Comparison of ENCODE assay signal across 7 cellular contexts in genomic region chr1:15758953-15759661, GRCh38. TPM values are rescaled to one million over a fixed set of nuclear protein-coding genes. Genes with fewer than 3 reads are reported as not detected.
A peak's percentile ranks its signal among the peaks of the same experiment; 100 is the strongest.
DNase-seq lines count a peak whose midpoint lies in the region; TF ChIP-seq lines count a peak whose summit lies in the region.

No MANE protein-coding gene starts in this region.

- no peaks in the 10 kb centered on the region for H4K20me1 ChIP-seq in MM.1S (ENCODE audit: insufficient read depth, low read length)

- no peak for TF ChIP-seq POLR2A in breast epithelium (IDR thresholded peaks at IDR 0.05)

- DNase-seq in breast epithelium (ENCODE audit: low spot score in 2 of 2): no peak
- DNase-seq in kidney epithelial cell (ENCODE audit: low read depth): no peak
- no peak for DNase-seq in NCI-H1105 treated with DMSO at 0.1 percent for 48 hours (lab: John Stamatoyannopoulos, UW)
- no peak for DNase-seq in HT-29 (ENCODE audit: low spot score)
- DNase-seq in MM.1S: no peak

- no peaks in the 10 kb centered on the region for H3K9me2 ChIP-seq in MM.1S (replicated peaks; ENCODE audit: insufficient read depth, low read length)

- TF ChIP-seq CTCF in breast epithelium (IDR thresholded peaks at IDR 0.05) (no peak), kidney epithelial cell (IDR thresholded peaks at IDR 0.05; ENCODE audit: insufficient read depth, low read length, poor library complexity, severe bottlenecking) (no peak), MM.1S (IDR thresholded peaks at IDR 0.05; ENCODE audit: low read length) (no peak)

- no peak overlapping the region for H3K4me2 ChIP-seq in MM.1S (ENCODE audit: low read depth, low read length)

- H2AFZ ChIP-seq in MM.1S (ENCODE audit: low read length): no peak overlapping the region

- intact Hi-C loops in breast epithelium (cut with DNase I; ENCODE audit: low total_unique reads): no loop called here

- H3K4me1 ChIP-seq in breast epithelium (peaks cover 5 to 22% of the 10 kb centered on the region in 2 donors), subcutaneous abdominal adipose tissue (ENCODE audit: control insufficient read depth in 5 of 5, insufficient read depth in 5 of 5, low read length in 5 of 5) (peaks cover 6 to 45% (median 29%) of the 10 kb centered on the region in 5 donors), MM.1S (ENCODE audit: low read length) (no peaks in the 10 kb centered on the region)

- no peaks in the 10 kb centered on the region for H3K27me3 ChIP-seq in breast epithelium
- H3K27me3 ChIP-seq in kidney epithelial cell (ENCODE audit: control insufficient read depth, insufficient read depth, low read length): no peaks in the 10 kb centered on the region
- peaks cover 0 to 16% (median 8%) of the 10 kb centered on the region in 5 donors for H3K27me3 ChIP-seq in subcutaneous abdominal adipose tissue (ENCODE audit: control insufficient read depth in 5 of 5, insufficient read depth in 4 of 5, low read length in 5 of 5)
- peaks cover 61% of the 10 kb centered on the region for H3K27me3 ChIP-seq in MM.1S (replicated peaks; ENCODE audit: insufficient read depth, low read length)

- peak overlapping the region; percentile 80 to 93 for H3K27ac ChIP-seq in breast epithelium
- no peak overlapping the region for H3K27ac ChIP-seq in subcutaneous abdominal adipose tissue (ENCODE audit: low read depth, low read length)
- no peak overlapping the region for H3K27ac ChIP-seq in MM.1S (ENCODE audit: low read length)

- no peaks in the 10 kb centered on the region for H3K79me2 ChIP-seq in MM.1S (ENCODE audit: low read length)

- no peak for TF ChIP-seq RAD21 in Ishikawa (IDR thresholded peaks at IDR 0.05; ENCODE audit: low read depth)

- no peak for TF ChIP-seq EP300 in Ishikawa (IDR thresholded peaks at IDR 0.05; ENCODE audit: borderline replicate concordance)

- H3K9me3 ChIP-seq in breast epithelium (no peaks in the 10 kb centered on the region), subcutaneous abdominal adipose tissue (ENCODE audit: control insufficient read depth in 5 of 5, low read length in 5 of 5) (no peaks in the 10 kb centered on the region), MM.1S (replicated peaks; ENCODE audit: insufficient read depth, low read length) (no peaks in the 10 kb centered on the region)

- H3K9ac ChIP-seq in subcutaneous abdominal adipose tissue (ENCODE audit: low read length in 5 of 5): peak overlapping the region in 4 of 5 donors; percentile 30 to 76 (median 56)
- H3K9ac ChIP-seq in MM.1S (ENCODE audit: low read length): no peak overlapping the region

- H3K4me3 ChIP-seq in breast epithelium: peak overlapping the region; percentile 58 to 96 (median 86)
- H3K4me3 ChIP-seq in kidney epithelial cell (ENCODE audit: low read depth, low read length): peak overlapping the region; percentile 90
- H3K4me3 ChIP-seq in subcutaneous abdominal adipose tissue (ENCODE audit: low read depth in 1 of 5, low read length in 5 of 5): peak overlapping the region in 4 of 5 donors; percentile 48 to 65 (median 58)
- H3K4me3 ChIP-seq in MM.1S (ENCODE audit: low read length): no peak overlapping the region

- H3K36me3 ChIP-seq in breast epithelium (no peaks in the 10 kb centered on the region), kidney epithelial cell (ENCODE audit: control insufficient read depth, insufficient read depth, low read length) (no peaks in the 10 kb centered on the region), subcutaneous abdominal adipose tissue (ENCODE audit: control insufficient read depth in 5 of 5, insufficient read depth in 5 of 5, low read length in 5 of 5) (no peaks in the 10 kb centered on the region), MM.1S (replicated peaks; ENCODE audit: insufficient read depth, low read length) (no peaks in the 10 kb centered on the region)

- H3F3A ChIP-seq in MM.1S (ENCODE audit: insufficient read depth, low read length): no peaks in the 10 kb centered on the region

TF ChIP-seq in Ishikawa, 13 proteins besides CTCF, POLR2A, EP300 and RAD21:
- TF ChIP-seq TCF12 (IDR thresholded peaks at IDR 0.05; ENCODE audit: low read depth) (no peak), CEBPB (IDR thresholded peaks at IDR 0.05) (no peak), REST (IDR thresholded peaks at IDR 0.05; ENCODE audit: low read depth) (no peak), MAX (IDR thresholded peaks at IDR 0.05) (0 out of 2 replicates have a peak, but pooled peaks have one; percentile 24), USF1 (IDR thresholded peaks at IDR 0.05) (no peak), EGR1 (IDR thresholded peaks at IDR 0.05) (no peak), TAF1 (IDR thresholded peaks at IDR 0.05; ENCODE audit: low read depth) (peak; percentile 28; the same call in 1 of the 2 replicates), YY1 (IDR thresholded peaks at IDR 0.05; ENCODE audit: low read depth) (no peak), FOXM1 (IDR thresholded peaks at IDR 0.05; ENCODE audit: borderline replicate concordance, low read depth) (no peak), ZBTB7A (IDR thresholded peaks at IDR 0.05; ENCODE audit: low read depth) (peak; percentile 83)
TF ChIP-seq in Ishikawa: peak in this region for 3.

RNA-seq across cellular contexts. Expression of gene FBLIM1, which starts 0.5 kb away (rescaled TPM):
- total RNA-seq in breast epithelium: 10 to 100 TPM; 17.4 to 73.4 (median 42.6) TPM
- total RNA-seq in kidney epithelial cell: 364 and 458 TPM in 2 replicates
- 18.0 and 20.9 TPM in 2 replicates for total RNA-seq in HT-29 (2014; rRNA removed; shearing (Covaris generic))

RNA-seq across cellular contexts. Expression of gene TMEM82, which starts 16.8 kb away (rescaled TPM):
- total RNA-seq in breast epithelium: not detected
- not detected in 2 replicates for total RNA-seq in kidney epithelial cell
- total RNA-seq in HT-29 (2014; rRNA removed; shearing (Covaris generic)): not detected in 2 replicates

RNA-seq across cellular contexts. Expression of gene SLC25A34, which starts 23.0 kb away (rescaled TPM):
- total RNA-seq in breast epithelium (1 to 10 TPM; 1.0 to 1.8 (median 1.3) TPM), kidney epithelial cell (0.25 and 0.34 TPM in 2 replicates)
- total RNA-seq in HT-29 (2014; rRNA removed; shearing (Covaris generic)): 0.23 TPM in 1 of 2 replicates, not detected in the other

RNA-seq across cellular contexts. Expression of gene UQCRHL, which starts 48.3 kb away (rescaled TPM):
- total RNA-seq in breast epithelium (1 to 10 TPM in 2 of 3 donors, under 1 TPM in 1; 0.66 to 1.4 (median 1.2) TPM), kidney epithelial cell (1.8 and 1.9 TPM in 2 replicates)
- total RNA-seq in HT-29 (2014; rRNA removed; shearing (Covaris generic)): 5.5 and 8.0 TPM in 2 replicates

Comparison
In these comparisons a context has a peak if more than half of its experiments do, and no peak if none do; other contexts are left out.
1. H3K27ac ChIP-seq: peak in breast epithelium (2 of 2); none in subcutaneous abdominal adipose tissue (single experiment) and MM.1S (single experiment).